Comparison of ENCODE assay signal across 19 cellular contexts in genomic region chr5:71706906-71707305, GRCh38. TPM values are rescaled to one million over a fixed set of nuclear protein-coding genes. Genes with fewer than 3 reads are reported as not detected.
DNase-seq lines count a peak whose midpoint lies in the region; ATAC-seq and TF ChIP-seq lines count a peak whose summit lies in the region.
"Had no signal": no experiment of that assay in that cellular context is flagged by ENCODE, and none has a peak within 500 bp of the region (broad histone marks: within the 10 kb centered on the region; RNA-seq: fewer than 3 reads in every experiment).

No MANE protein-coding gene starts in this region.

- DNase-seq in HuH-7 (ENCODE audit: low spot score) (peak; percentile 39), hepatocyte (ENCODE audit: low spot score) (peak; percentile 36), hypothalamus (lab: John Stamatoyannopoulos, UW) (no peak)
- DNase-seq: ACHN; AML-193; BE2C; CD4-positive, alpha-beta T cell; CD8-positive, alpha-beta memory T cell; DMS 273 treated with DMSO at 0.1 percent for 48 hours; DND-41; GOT3; HFFc6 had no signal

- no peaks in the 10 kb centered on the region for H3K9me3 ChIP-seq in hepatocyte (ENCODE audit: low read depth)
- H3K9me3 ChIP-seq: A549; BE2C; BLaER1 treated with 17β-estradiol and CSF1 and Interleukin-3, amounts not matched to agents 10 nM and 100 nM; HAP-1 had no signal

- H3K79me2 ChIP-seq in hepatocyte = no peaks in the 10 kb centered on the region

- no peak for ATAC-seq in HG03097 (IDR thresholded peaks at IDR 0.05; ENCODE audit: low FRiP score, unreplicated experiment)
- no peak for ATAC-seq in HG03457 (IDR thresholded peaks at IDR 0.05; ENCODE audit: unreplicated experiment)
- ATAC-seq: A549 had no signal

- H3K36me3 ChIP-seq in hepatocyte (replicated peaks; ENCODE audit: insufficient read depth, low read depth) = no peaks in the 10 kb centered on the region
- H3K36me3 ChIP-seq: BE2C; BLaER1 treated with 17β-estradiol and CSF1 and Interleukin-3, amounts not matched to agents 10 nM and 100 nM; HAP-1 had no signal

- TF ChIP-seq CTCF in 22Rv1 (IDR thresholded peaks at IDR 0.05) = no peak
- no peak for TF ChIP-seq CTCF in hepatocyte (IDR thresholded peaks at IDR 0.05; ENCODE audit: poor library complexity)

- no peak overlapping the region for H3K4me3 ChIP-seq in hepatocyte
- H3K4me3 ChIP-seq: A549; BLaER1 treated with 17β-estradiol and CSF1 and Interleukin-3, amounts not matched to agents 10 nM and 100 nM; HAP-1 had no signal

- no peaks in the 10 kb centered on the region for H3K4me1 ChIP-seq in hepatocyte (ENCODE audit: insufficient read depth)
- H3K4me1 ChIP-seq: A549; BLaER1 treated with 17β-estradiol and CSF1 and Interleukin-3, amounts not matched to agents 10 nM and 100 nM; HAP-1 had no signal

- no peaks in the 10 kb centered on the region for H4K20me1 ChIP-seq in hepatocyte (ENCODE audit: insufficient read depth, poor library complexity, severe bottlenecking)
- H4K20me1 ChIP-seq: BLaER1 treated with 17β-estradiol and CSF1 and Interleukin-3, amounts not matched to agents 10 nM and 100 nM had no signal

- no peak overlapping the region for H2AFZ ChIP-seq in hepatocyte

- WGBS in hepatocyte (ENCODE audit: low lambda C conversion rate, missing lambda C conversion rate) = 67% methylated on average over 3 of the region's 3 CpGs

- H3K27me3 ChIP-seq in hepatocyte = no peaks in the 10 kb centered on the region
- H3K27me3 ChIP-seq: BE2C; BLaER1 treated with 17β-estradiol and CSF1 and Interleukin-3, amounts not matched to agents 10 nM and 100 nM had no signal

- no peaks in the 10 kb centered on the region for H3K9me2 ChIP-seq in hepatocyte (replicated peaks; ENCODE audit: insufficient read depth)

- peak overlapping the region; percentile 56 for H3K27ac ChIP-seq in 22Rv1
- no peak overlapping the region for H3K27ac ChIP-seq in hepatocyte
- H3K27ac ChIP-seq: A549; BLaER1 treated with 17β-estradiol and CSF1 and Interleukin-3, amounts not matched to agents 10 nM and 100 nM had no signal

- H3K4me2 ChIP-seq in hepatocyte = no peak overlapping the region
- H3K4me2 ChIP-seq: A549; BLaER1 treated with 17β-estradiol and CSF1 and Interleukin-3, amounts not matched to agents 10 nM and 100 nM had no signal

RNA-seq across cellular contexts. Expression of gene CARTPT, which starts 12.2 kb away (rescaled TPM):
- 0.60 and 3.3 TPM in 2 replicates for total RNA-seq in hepatocyte
- polyA plus RNA-seq in hepatocyte = 0.57 TPM in 1 of 2 replicates, not detected in the other
- total RNA-seq: CD4-positive, alpha-beta T cell; CD8-positive, alpha-beta memory T cell; HFFc6 had no signal
- polyA plus RNA-seq: A549; CD14-positive monocyte; CD8-positive, alpha-beta memory T cell had no signal

Comparison
In these comparisons a context has a peak if more than half of its experiments do, and no peak if none do; other contexts are left out.
1. DNase-seq: peak in HuH-7 (single experiment) and hepatocyte (single experiment); none in hypothalamus (0 of 51).